Comparison of ENCODE assay signal across 7 cellular contexts in genomic region chr18:13454363-13455150, GRCh38.
"Had no signal": no experiment of that assay in that cellular context is flagged by ENCODE, and none has a peak within 500 bp of the region (broad histone marks: within the 10 kb centered on the region; RNA-seq: fewer than 3 reads in every experiment).

No MANE protein-coding gene starts in this region.

- H3K9me3 ChIP-seq: adrenal gland, body of pancreas, SK-N-SH, tibial nerve had no signal

- DNase-seq: body of pancreas; naive thymus-derived CD4-positive, alpha-beta T cell had no signal

- H3K27me3 ChIP-seq: adrenal gland, body of pancreas, tibial nerve had no signal

- H3K36me3 Mint-ChIP-seq: stimulated activated effector memory CD8-positive, alpha-beta T cell treated with anti-CD3 and anti-CD28 coated beads, Interleukin-12 subunit alpha, Interleukin-12 subunit beta, amount 100 ng/mL, for 72 hours had no signal

- ATAC-seq: naive thymus-derived CD4-positive, alpha-beta T cell had no signal

- H3K9me3 Mint-ChIP-seq: stimulated activated effector memory CD8-positive, alpha-beta T cell treated with anti-CD3 and anti-CD28 coated beads, Interleukin-12 subunit alpha, Interleukin-12 subunit beta, amount 100 ng/mL, for 72 hours had no signal

- H3K27ac ChIP-seq: adrenal gland, body of pancreas, tibial nerve had no signal

- H3K27me3 Mint-ChIP-seq: naive thymus-derived CD4-positive, alpha-beta T cell had no signal

- H3K9ac ChIP-seq: SK-N-SH had no signal

- H3K4me3 ChIP-seq: adrenal gland, body of pancreas, smooth muscle cell, tibial nerve had no signal

- H3K4me3 Mint-ChIP-seq: stimulated activated effector memory CD8-positive, alpha-beta T cell treated with anti-CD3 and anti-CD28 coated beads, Interleukin-12 subunit alpha, Interleukin-12 subunit beta, amount 100 ng/mL, for 72 hours had no signal

- H3K36me3 ChIP-seq: adrenal gland, tibial nerve had no signal

- H3K4me2 ChIP-seq: SK-N-SH, smooth muscle cell had no signal
